8 cellular contexts compared by ENCODE assay signal in genomic region chr3:197001972-197002700, GRCh38. TPM values are rescaled to one million over a fixed set of nuclear protein-coding genes. Genes with fewer than 3 reads are reported as not detected.
DNase-seq lines count a peak whose midpoint lies in the region; ATAC-seq and TF ChIP-seq lines count a peak whose summit lies in the region.

No MANE protein-coding gene starts in this region.

- no peak overlapping the region for H3K9ac ChIP-seq in iPS-15b (ENCODE audit: low read depth, low read length)

- TF ChIP-seq CTCF in adrenal gland (IDR thresholded peaks at IDR 0.05) (no peak), spleen (IDR thresholded peaks at IDR 0.05 in 8 of 11, conservative IDR thresholded peaks at IDR 0.05 in 3 of 11) (no peak)

- TF ChIP-seq POLR2A in adrenal gland (IDR thresholded peaks at IDR 0.05) (no peak), spleen (IDR thresholded peaks at IDR 0.05) (no peak)

- H3K4me3 ChIP-seq in adrenal gland (peak overlapping the region in 2 of 4 donors; percentile 21 to 80), iPS-15b (ENCODE audit: low read depth, low read length) (peak overlapping the region; percentile 26), spleen (peak overlapping the region; percentile 31 to 75 (median 44))

- H3K27me3 ChIP-seq in adrenal gland (no peaks in the 10 kb centered on the region), iPS-15b (ENCODE audit: control insufficient read depth, insufficient read depth, low read length) (peaks cover 17% of the 10 kb centered on the region), spleen (replicated peaks in 1 of 7) (peaks cover 0 to 16% (median 0%) of the 10 kb centered on the region in 7 donors)

- H3K36me3 ChIP-seq in adrenal gland (replicated peaks in 1 of 2) (no peaks in the 10 kb centered on the region), iPS-15b (ENCODE audit: control insufficient read depth, insufficient read depth, low read length) (peaks cover 4% of the 10 kb centered on the region), spleen (no peaks in the 10 kb centered on the region)

- ATAC-seq in GM18520 (IDR thresholded peaks at IDR 0.05; ENCODE audit: unreplicated experiment) (peak; percentile 3), HG03175 (IDR thresholded peaks at IDR 0.05; ENCODE audit: unreplicated experiment) (peak; percentile 4)

- H3K4me1 ChIP-seq in adrenal gland (replicated peaks in 1 of 2) (peaks cover 0 to 3% of the 10 kb centered on the region in 2 donors), iPS-15b (ENCODE audit: control insufficient read depth, insufficient read depth, low read length) (peaks cover 4% of the 10 kb centered on the region), spleen (peaks cover 0 to 21% (median 17%) of the 10 kb centered on the region in 6 donors)

- DNase-seq in adrenal gland, result peak in 2 of 7 donors; percentile 12 to 29
- DNase-seq in spleen, result peak; percentile 76
- no peak for DNase-seq in glomerular visceral epithelial cell (ENCODE audit: extremely low spot score)
- DNase-seq in activated CD4-positive, CD25-positive, alpha-beta regulatory T cell (lab: John Stamatoyannopoulos, UW), result no peak
- no peak for DNase-seq in HUDEP-2 (lab: John Stamatoyannopoulos, UW; ENCODE audit: unreplicated experiment in 76 of 76)

- intact Hi-C loops in adrenal gland (cut with DNase I) (loop anchor here (10.0 kb wide), 1 partner anchor 183 kb away; no protein-coding TSS in a partner anchor), spleen (cut with DNase I; ENCODE audit: low total_unique reads) (no loop called here)

- H3K9me3 ChIP-seq in adrenal gland (replicated peaks in 1 of 3), result no peaks in the 10 kb centered on the region
- H3K9me3 ChIP-seq in iPS-15b (ENCODE audit: control insufficient read depth, insufficient read depth, low read length), result no peaks in the 10 kb centered on the region
- H3K9me3 ChIP-seq in spleen, result no peaks in the 10 kb centered on the region

- whole genome bisulfite sequencing in adrenal gland, 4 donors, result 28 to 47% (median 36%) methylated on average over 23 to 55 of the region's 55 CpGs
- WGBS in spleen, 5 donors, result 24 to 40% (median 34%) methylated on average over 41 to 55 of the region's 55 CpGs

- H3K27ac ChIP-seq in adrenal gland (peak overlapping the region in 3 of 5 donors; percentile 5 to 80 (median 80)), spleen (peak overlapping the region; percentile 22 to 84 (median 76))

RNA-seq across cellular contexts. Expression of gene MELTF, which starts 27.5 kb away (rescaled TPM):
- 10 to 100 TPM in 1 of 8 donors, 1 to 10 TPM in 4, under 1 TPM in 2, not detected in 1; 0.47 to 11.3 (median 1.4) TPM for total RNA-seq in adrenal gland
- 1 to 10 TPM in 2 of 3 donors, under 1 TPM in 1; 0.84 to 3.6 (median 2.1) TPM for polyA plus RNA-seq in adrenal gland
- 1 to 10 TPM in 5 of 7 donors, under 1 TPM in 2; 0.65 to 3.9 (median 1.8) TPM for total RNA-seq in spleen
- under 1 TPM; 0.41 to 0.77 (median 0.67) TPM for polyA plus RNA-seq in spleen

RNA-seq across cellular contexts. Expression of gene PIGZ, which starts 33.5 kb away (rescaled TPM):
- 1 to 10 TPM in 7 of 8 donors, under 1 TPM in 1; 0.66 to 4.0 (median 2.1) TPM for total RNA-seq in adrenal gland
- 1 to 10 TPM in 2 of 3 donors, under 1 TPM in 1; 0.88 to 2.9 (median 2.0) TPM for polyA plus RNA-seq in adrenal gland
- 1 to 10 TPM; 2.0 to 5.1 (median 2.6) TPM for total RNA-seq in spleen
- polyA plus RNA-seq in spleen, result 1 to 10 TPM; 2.0 to 2.6 (median 2.2) TPM

RNA-seq across cellular contexts. Expression of gene NCBP2, which starts 59.8 kb away (rescaled TPM):
- 10 to 100 TPM; 38.5 to 77.8 (median 56.7) TPM for total RNA-seq in adrenal gland
- polyA plus RNA-seq in adrenal gland, result 100 to 1,000 TPM in 1 of 3 donors, 10 to 100 TPM in 2; 42.0 to 100 (median 48.4) TPM
- 10 to 100 TPM; 44.6 to 50.2 (median 48.7) TPM for total RNA-seq in spleen
- 10 to 100 TPM; 53.7 to 61.1 (median 56.9) TPM for polyA plus RNA-seq in spleen
